In genomic region chr9:109517798-109518435, GRCh38 we compare ENCODE assay signal across 27 cellular contexts. TPM values are rescaled to one million over a fixed set of nuclear protein-coding genes. Genes with fewer than 3 reads are reported as not detected.
DNase-seq lines count a peak whose midpoint lies in the region; ATAC-seq, FAIRE-seq and TF ChIP-seq lines count a peak whose summit lies in the region.
"Had no signal": no experiment of that assay in that cellular context is flagged by ENCODE, and none has a peak within 500 bp of the region (broad histone marks: within the 10 kb centered on the region; RNA-seq: fewer than 3 reads in every experiment).

No MANE protein-coding gene starts in this region.

- H3K36me3 ChIP-seq in bronchial epithelial cell (ENCODE audit: control insufficient read depth, insufficient read depth, low read length), result no peaks in the 10 kb centered on the region
- no peaks in the 10 kb centered on the region for H3K36me3 ChIP-seq in pancreas
- H3K36me3 ChIP-seq: adrenal gland, BE2C had no signal

- FAIRE-seq in bronchial epithelial cell (lab: Jason Lieb, UNC), result peak; percentile 52
- no peak for FAIRE-seq in pancreas (lab: Jason Lieb, UNC)
- FAIRE-seq: endometrium, urothelium cell line had no signal

- ATAC-seq in pancreas (peak; percentile 57 to 77 (median 74)), GM21447 (IDR thresholded peaks at IDR 0.05; ENCODE audit: unreplicated experiment) (no peak), GM18870 (IDR thresholded peaks at IDR 0.05; ENCODE audit: unreplicated experiment) (no peak)
- no peak for ATAC-seq in activated CD8-positive, alpha-beta memory T cell treated with anti-CD3 and anti-CD28 coated beads, Interleukin-2, amount 10 ng/mL, durations not matched to agents 7 days and 5 days
- ATAC-seq: T-helper 17 cell had no signal

- H3K4me3 Mint-ChIP-seq in osteocyte (ENCODE audit: unreplicated experiment), result no peak overlapping the region
- no peak overlapping the region for H3K4me3 Mint-ChIP-seq in activated CD8-positive, alpha-beta memory T cell treated with anti-CD3 and anti-CD28 coated beads, Interleukin-2, amount 10 ng/mL, durations not matched to agents 7 days and 5 days
- H3K4me3 Mint-ChIP-seq: dendritic cell treated with granulocyte-macrophage colony-stimulating factor and Interleukin-4, amounts not matched to agents 40 ng/mL and 50 ng/mL, for 4 days; memory B cell; T-helper 17 cell had no signal

- H3K4me3 ChIP-seq in bronchial epithelial cell (ENCODE audit: low read depth, low read length), result no peak overlapping the region
- H3K4me3 ChIP-seq in pancreas, result no peak overlapping the region
- H3K4me3 ChIP-seq: adrenal gland, GM23248, skin epidermis had no signal

- no peaks in the 10 kb centered on the region for H3K9me3 Mint-ChIP-seq in osteocyte (ENCODE audit: unreplicated experiment)
- no peaks in the 10 kb centered on the region for H3K9me3 Mint-ChIP-seq in activated CD8-positive, alpha-beta memory T cell treated with anti-CD3 and anti-CD28 coated beads, Interleukin-2, amount 10 ng/mL, durations not matched to agents 7 days and 5 days (ENCODE audit: low read depth)
- H3K9me3 Mint-ChIP-seq: dendritic cell treated with granulocyte-macrophage colony-stimulating factor and Interleukin-4, amounts not matched to agents 40 ng/mL and 50 ng/mL, for 4 days; memory B cell had no signal

- H3K4me1 ChIP-seq in pancreas, result peaks cover 6 to 14% (median 8%) of the 10 kb centered on the region in 3 donors
- H3K4me1 ChIP-seq: adrenal gland, BE2C had no signal

- H3K9me3 ChIP-seq in pancreas, result no peaks in the 10 kb centered on the region
- H3K9me3 ChIP-seq: adrenal gland, BE2C, SK-N-SH had no signal

- peaks cover 15% of the 10 kb centered on the region for H3K4me1 Mint-ChIP-seq in osteocyte (ENCODE audit: unreplicated experiment)
- H3K4me1 Mint-ChIP-seq in activated CD8-positive, alpha-beta memory T cell treated with anti-CD3 and anti-CD28 coated beads, Interleukin-2, amount 10 ng/mL, durations not matched to agents 7 days and 5 days, result no peaks in the 10 kb centered on the region

- H3K27me3 ChIP-seq in bronchial epithelial cell (ENCODE audit: control insufficient read depth, insufficient read depth, low read length) (no peaks in the 10 kb centered on the region), pancreas (no peaks in the 10 kb centered on the region)
- H3K27me3 ChIP-seq: adrenal gland, BE2C had no signal

- DNase-seq in DMS79 treated with DMSO at 0.1 percent for 48 hours (lab: John Stamatoyannopoulos, UW), result peak; percentile 25
- peak; percentile 81 for DNase-seq in NCI-H2196 treated with DMSO at 0.1 percent for 48 hours (lab: John Stamatoyannopoulos, UW; ENCODE audit: unreplicated experiment)
- no peak for DNase-seq in bronchial epithelial cell (ENCODE audit: low read depth)
- DNase-seq in pancreas, result peak in 4 of 6 donors; percentile 39 to 62 (median 54)
- DNase-seq in osteocyte (ENCODE audit: extremely low spot score, unreplicated experiment), result no peak
- no peak for DNase-seq in activated CD8-positive, alpha-beta memory T cell treated with anti-CD3 and anti-CD28 coated beads, Interleukin-2, amount 10 ng/mL, durations not matched to agents 7 days and 5 days
- DNase-seq: activated CD4-positive, alpha-beta T cell treated with anti-CD3 and anti-CD28 coated beads for 4 hours; activated naive CD4-positive, alpha-beta T cell treated with Interleukin-2 at 50 U/mL for 16 hours; activated T-cell treated with anti-CD3 and anti-CD28 coated beads, Interleukin-2, amount 50 U/mL, for 48 hours; adrenal gland; BE2C; GF-D8; glutamatergic neuron; GM23248; NCI-H1105 treated with DMSO at 0.1 percent for 48 hours; NCI-H2081 treated with DMSO at 0.1 percent for 48 hours; NCI-H526; SK-N-SH; stimulated activated CD4-positive, alpha-beta T cell treated with anti-CD3 and anti-CD28 coated beads, Interleukin-1b, Interleukin-23, amount 100 ng/mL, for 48 hours; T-helper 17 cell had no signal

- 28 to 73% methylated on average over 1 of the region's 1 CpG for WGBS in pancreas, 2 donors

- CTCF ChIA-PET in activated CD8-positive, alpha-beta memory T cell treated with anti-CD3 and anti-CD28 coated beads, Interleukin-2, amount 10 ng/mL, durations not matched to agents 7 days and 5 days (lab: Charles Lee), result interaction anchor here (0.5 to 1.1 kb wide), 2 partner anchors 17 to 160 kb away, joined by 3 read pairs; no protein-coding TSS in a partner anchor

- TF ChIP-seq CTCF in bronchial epithelial cell (IDR thresholded peaks at IDR 0.05; ENCODE audit: insufficient read depth, low read length, severe bottlenecking), result no peak
- TF ChIP-seq CTCF in pancreas (IDR thresholded peaks at IDR 0.05), result no peak
- no peak for TF ChIP-seq CTCF in osteocyte (IDR thresholded peaks at IDR 0.05)

- no peaks in the 10 kb centered on the region for H3K36me3 Mint-ChIP-seq in osteocyte (ENCODE audit: unreplicated experiment)
- no peaks in the 10 kb centered on the region for H3K36me3 Mint-ChIP-seq in activated CD8-positive, alpha-beta memory T cell treated with anti-CD3 and anti-CD28 coated beads, Interleukin-2, amount 10 ng/mL, durations not matched to agents 7 days and 5 days
- H3K36me3 Mint-ChIP-seq: memory B cell had no signal

- H3K27ac ChIP-seq in pancreas, result peak overlapping the region in 2 of 4 donors; percentile 65 to 78
- H3K27ac ChIP-seq: adrenal gland, GM23248 had no signal

- no peak overlapping the region for H3K27ac Mint-ChIP-seq in osteocyte (ENCODE audit: unreplicated experiment)
- H3K27ac Mint-ChIP-seq in activated CD8-positive, alpha-beta memory T cell treated with anti-CD3 and anti-CD28 coated beads, Interleukin-2, amount 10 ng/mL, durations not matched to agents 7 days and 5 days, result no peak overlapping the region
- H3K27ac Mint-ChIP-seq: dendritic cell treated with granulocyte-macrophage colony-stimulating factor and Interleukin-4, amounts not matched to agents 40 ng/mL and 50 ng/mL, for 4 days; memory B cell; T-helper 17 cell had no signal

- intact Hi-C loops in pancreas (cut with DNase I), result no loop called here

- H3K27me3 Mint-ChIP-seq in osteocyte (ENCODE audit: unreplicated experiment), result peaks cover 11% of the 10 kb centered on the region
- peaks cover 5% of the 10 kb centered on the region for H3K27me3 Mint-ChIP-seq in activated CD8-positive, alpha-beta memory T cell treated with anti-CD3 and anti-CD28 coated beads, Interleukin-2, amount 10 ng/mL, durations not matched to agents 7 days and 5 days

RNA-seq across cellular contexts. Expression of gene PTPN3, which starts 19.8 kb away (rescaled TPM):
- total RNA-seq in bronchial epithelial cell (14.2 and 26.2 TPM in 2 replicates), pancreas (10 to 100 TPM; 12.5 to 14.5 (median 13.6) TPM), osteocyte (4.6 and 4.7 TPM in 2 replicates)
- polyA plus RNA-seq in pancreas, result 10 to 100 TPM in 1 of 2 donors, 1 to 10 TPM in 1; 8.0 to 16.6 TPM
- 1 to 10 TPM in 1 of 2 experiments, under 1 TPM in 1; 0.50 to 4.1 TPM for total RNA-seq in activated CD8-positive, alpha-beta memory T cell treated with anti-CD3 and anti-CD28 coated beads, Interleukin-2, amount 10 ng/mL, durations not matched to agents 7 days and 5 days
- total RNA-seq: T-helper 17 cell had no signal

Comparison
In these comparisons a context has a peak if more than half of its experiments do, and no peak if none do; other contexts are left out.
1. DNase-seq: peak in DMS79 treated with DMSO at 0.1 percent for 48 hours (single experiment), NCI-H2196 treated with DMSO at 0.1 percent for 48 hours (single experiment) and pancreas (4 of 6); none in bronchial epithelial cell (single experiment), osteocyte (single experiment) and activated CD8-positive, alpha-beta memory T cell treated with anti-CD3 and anti-CD28 coated beads, Interleukin-2, amount 10 ng/mL, durations not matched to agents 7 days and 5 days (single experiment).
2. ATAC-seq: peak in pancreas (4 of 4); none in GM21447 (single experiment), GM18870 (single experiment) and activated CD8-positive, alpha-beta memory T cell treated with anti-CD3 and anti-CD28 coated beads, Interleukin-2, amount 10 ng/mL, durations not matched to agents 7 days and 5 days (single experiment).